8 cellular contexts compared by ENCODE assay signal in genomic region chr3:196969001-196969659, GRCh38. TPM values are rescaled to one million over a fixed set of nuclear protein-coding genes. Genes with fewer than 3 reads are reported as not detected.
DNase-seq lines count a peak whose midpoint lies in the region; ATAC-seq and TF ChIP-seq lines count a peak whose summit lies in the region.

No MANE protein-coding gene starts in this region.

- H3K36me3 Mint-ChIP-seq in activated T-cell treated with anti-CD3 and anti-CD28 coated beads, Interleukin-2, amount 50 U/mL, for 4 hours (ENCODE audit: insufficient read depth), result no peaks in the 10 kb centered on the region

- H3K9ac ChIP-seq in parathyroid adenoma, result no peak overlapping the region

- ATAC-seq in HG02588 (IDR thresholded peaks at IDR 0.05; ENCODE audit: unreplicated experiment), result peak; percentile 45
- ATAC-seq in activated T-cell treated with anti-CD3 and anti-CD28 coated beads, Interleukin-2, amount 50 U/mL, for 4 hours, result peak; percentile 61 to 64

- H3K4me3 Mint-ChIP-seq in activated T-cell treated with anti-CD3 and anti-CD28 coated beads, Interleukin-2, amount 50 U/mL, for 4 hours, result peak overlapping the region; percentile 78

- peaks cover 14% of the 10 kb centered on the region for H3K27me3 Mint-ChIP-seq in activated T-cell treated with anti-CD3 and anti-CD28 coated beads, Interleukin-2, amount 50 U/mL, for 4 hours (ENCODE audit: low read depth)

- peak overlapping the region; percentile 59 for H3K27ac ChIP-seq in parathyroid adenoma

- no peak for TF ChIP-seq CTCF in foreskin fibroblast (IDR thresholded peaks at IDR 0.05; ENCODE audit: low read depth, low read length)
- TF ChIP-seq CTCF in parathyroid adenoma (IDR thresholded peaks at IDR 0.05), result no peak

- peaks cover 4% of the 10 kb centered on the region for H3K4me1 ChIP-seq in parathyroid adenoma

- peak overlapping the region; percentile 97 for H2AFZ ChIP-seq in parathyroid adenoma

- peaks cover 3% of the 10 kb centered on the region for H3K79me2 ChIP-seq in parathyroid adenoma

- H3K4me2 ChIP-seq in parathyroid adenoma (ENCODE audit: low read length), result peak overlapping the region; percentile 93

- H3K4me1 Mint-ChIP-seq in activated T-cell treated with anti-CD3 and anti-CD28 coated beads, Interleukin-2, amount 50 U/mL, for 4 hours (ENCODE audit: low read depth), result peaks cover 7% of the 10 kb centered on the region

- no peaks in the 10 kb centered on the region for H3K9me3 Mint-ChIP-seq in activated T-cell treated with anti-CD3 and anti-CD28 coated beads, Interleukin-2, amount 50 U/mL, for 4 hours

- no peaks in the 10 kb centered on the region for H3K36me3 ChIP-seq in parathyroid adenoma (ENCODE audit: control insufficient read depth, insufficient read depth, low read length)

- H3K27me3 ChIP-seq in parathyroid adenoma (ENCODE audit: control insufficient read depth, insufficient read depth, low read length), result no peaks in the 10 kb centered on the region

- peak; percentile 31 for DNase-seq in NCI-H345 (lab: John Stamatoyannopoulos, UW)
- DNase-seq in NCI-H345 treated with DMSO at 0.1 percent for 48 hours (lab: John Stamatoyannopoulos, UW; ENCODE audit: unreplicated experiment), result no peak
- peak; percentile 11 for DNase-seq in NCI-H146 treated with DMSO at 0.1 percent for 48 hours (lab: John Stamatoyannopoulos, UW; ENCODE audit: unreplicated experiment)
- peak; percentile 22 for DNase-seq in activated T-cell treated with anti-CD3 and anti-CD28 coated beads, Interleukin-2, amount 50 U/mL, for 4 hours
- DNase-seq in foreskin fibroblast, result peak in 1 of 2 donors; percentile 49
- DNase-seq in putamen (ENCODE audit: low spot score), result no peak

- H3K4me3 ChIP-seq in foreskin fibroblast (ENCODE audit: low read depth in 1 of 2, low read length in 2 of 2), result peak overlapping the region; percentile 56 to 57
- peak overlapping the region; percentile 62 for H3K4me3 ChIP-seq in parathyroid adenoma (ENCODE audit: low read depth, low read length)

- no peaks in the 10 kb centered on the region for H3K9me3 ChIP-seq in parathyroid adenoma (ENCODE audit: control insufficient read depth, low read length)

RNA-seq across cellular contexts. Expression of gene PIGZ, which starts 0.5 kb away (rescaled TPM):
- under 1 TPM; 0.34 to 0.82 (median 0.61) TPM for total RNA-seq in activated T-cell treated with anti-CD3 and anti-CD28 coated beads, Interleukin-2, amount 50 U/mL, for 4 hours

RNA-seq across cellular contexts. Expression of gene NCBP2, which starts 26.8 kb away (rescaled TPM):
- 100 to 1,000 TPM; 132 to 138 (median 134) TPM for total RNA-seq in activated T-cell treated with anti-CD3 and anti-CD28 coated beads, Interleukin-2, amount 50 U/mL, for 4 hours

Comparison
In these comparisons a context has a peak if more than half of its experiments do, and no peak if none do; other contexts are left out.
1. DNase-seq: peak in NCI-H345 (single experiment), NCI-H146 treated with DMSO at 0.1 percent for 48 hours (single experiment) and activated T-cell treated with anti-CD3 and anti-CD28 coated beads, Interleukin-2, amount 50 U/mL, for 4 hours (single experiment); none in NCI-H345 treated with DMSO at 0.1 percent for 48 hours (single experiment) and putamen (single experiment).